In the genomic region with DNA sequence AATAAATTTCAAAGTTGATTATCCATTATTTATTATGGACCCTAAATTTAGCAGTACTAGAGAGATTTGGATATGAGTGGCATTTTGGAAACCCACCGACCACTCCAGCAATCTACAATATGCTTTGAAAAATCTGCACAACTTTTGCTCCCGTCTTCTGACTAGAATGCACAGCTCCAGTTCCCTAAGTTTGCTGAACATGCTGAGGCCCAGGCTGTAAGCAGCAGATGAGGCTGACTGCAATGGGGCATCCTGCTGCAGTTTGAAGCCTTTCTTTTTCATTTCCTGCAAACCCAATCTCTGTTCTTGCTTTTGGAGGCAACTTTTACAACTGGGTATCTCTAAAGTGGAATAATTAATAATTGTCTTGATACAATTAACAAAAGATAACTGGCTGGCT, we compare ENCODE assay signal across 29 cellular contexts.
"Had no signal": no experiment of that assay in that cellular context is flagged by ENCODE, and none has a peak within 500 bp of the region (broad histone marks: within the 10 kb centered on the region; RNA-seq: fewer than 3 reads in every experiment).

No MANE protein-coding gene starts in this region.

- H3K27me3 Mint-ChIP-seq: progenitor cell of endocrine pancreas had no signal

- DNase-seq: dermis blood vessel endothelial cell; effector memory CD8-positive, alpha-beta T cell; erythroblast; esophagus squamous epithelium; foreskin melanocyte; glutamatergic neuron; heart right ventricle; hippocampal formation; islet precursor cell; kidney glomerular epithelial cell; left ventricle myocardium superior; lower lobe of right lung; natural killer cell; pancreas; right lobe of liver; small intestine; stimulated activated CD4-positive, alpha-beta T cell treated with anti-CD3 and anti-CD28 coated beads, Interleukin-12 subunit alpha, Interleukin-12 subunit beta, amount 100 ng/mL, for 4 hours; stimulated activated CD4-positive, alpha-beta T cell treated with anti-CD3 and anti-CD28 coated beads, Interleukin-1b, Interleukin-23, amount 100 ng/mL, for 48 hours; stimulated activated CD4-positive, alpha-beta T cell treated with anti-CD3 and anti-CD28 coated beads, Interleukin-4, amount 100 ng/mL, for 1 hour; stimulated activated CD8-positive, alpha-beta memory T cell treated with anti-CD3 and anti-CD28 coated beads, Interleukin-4, amount 100 ng/mL, for 48 hours; stimulated activated naive CD4-positive, alpha-beta T cell treated with Interleukin-2 at 50 U/mL for 16 hours; stomach; thyroid gland; trophoblast cell had no signal

- H3K36me3 Mint-ChIP-seq: natural killer cell had no signal

- H3K4me3 Mint-ChIP-seq: effector memory CD8-positive, alpha-beta T cell; natural killer cell; neural crest cell had no signal

- H3K4me1 Mint-ChIP-seq: natural killer cell had no signal

- H3K27ac Mint-ChIP-seq: effector memory CD8-positive, alpha-beta T cell; natural killer cell; progenitor cell of endocrine pancreas had no signal

- H3K27me3 ChIP-seq: esophagus squamous epithelium, neutrophil, pancreas, right lobe of liver, stomach, thyroid gland, vagina had no signal

- H3K9me3 ChIP-seq: lower lobe of right lung, neutrophil, pancreas, right lobe of liver, stomach, thyroid gland, vagina had no signal

- H3K4me1 ChIP-seq: lower lobe of right lung, pancreas, right lobe of liver, thyroid gland, vagina had no signal

- ATAC-seq: effector memory CD8-positive, alpha-beta T cell; heart right ventricle; left ventricle myocardium superior; lower lobe of right lung; natural killer cell; pancreas; right lobe of liver had no signal

- H3K27ac ChIP-seq: coronary artery, esophagus squamous epithelium, heart right ventricle, lower lobe of right lung, neutrophil, pancreas, right lobe of liver, stomach, thyroid gland, vagina had no signal

- H3K36me3 ChIP-seq: esophagus squamous epithelium, heart right ventricle, lower lobe of right lung, neutrophil, pancreas, right lobe of liver, stomach, thyroid gland, vagina had no signal

- H3K9me3 Mint-ChIP-seq: effector memory CD8-positive, alpha-beta T cell; natural killer cell had no signal

- H3K4me3 ChIP-seq: coronary artery, esophagus squamous epithelium, heart right ventricle, lower lobe of right lung, pancreas, right lobe of liver, stomach, thyroid gland, vagina had no signal
